Comparison of ENCODE assay signal across 19 cellular contexts in genomic region chr9:134637241-134637640, GRCh38. TPM values are rescaled to one million over a fixed set of nuclear protein-coding genes. Genes with fewer than 3 reads are reported as not detected.
DNase-seq lines count a peak whose midpoint lies in the region; ATAC-seq, FAIRE-seq and TF ChIP-seq lines count a peak whose summit lies in the region.
"Had no signal": no experiment of that assay in that cellular context is flagged by ENCODE, and none has a peak within 500 bp of the region (broad histone marks: within the 10 kb centered on the region; RNA-seq: fewer than 3 reads in every experiment).

No MANE protein-coding gene starts in this region.

- H3K9ac ChIP-seq in HepG2 (ENCODE audit: insufficient read depth, low read depth, low read length), result no peak overlapping the region
- H3K9ac ChIP-seq: KMS-11, SK-N-SH had no signal

- H2AFZ ChIP-seq in HepG2 (ENCODE audit: low read length), result no peak overlapping the region

- BruUV-seq in HepG2 (replicated peaks; lab: Mats Ljungman, UMichigan), result no TSS peak

- H3K79me2 ChIP-seq in HepG2 (ENCODE audit: insufficient read depth, low read length), result no peaks in the 10 kb centered on the region

- no peaks in the 10 kb centered on the region for H3K36me3 Mint-ChIP-seq in nephron (ENCODE audit: low read depth)
- H3K36me3 Mint-ChIP-seq: activated naive CD4-positive, alpha-beta T cell treated with anti-CD3 and anti-CD28 coated beads, Interleukin-2, amount 10 ng/mL, durations not matched to agents 7 days and 5 days had no signal

- H4K20me1 ChIP-seq in HepG2 (ENCODE audit: insufficient read depth, low read length), result no peaks in the 10 kb centered on the region

- TF ChIP-seq EP300 in HepG2 (IDR thresholded peaks at IDR 0.05; ENCODE audit: low read depth in 2 of 2, low read length in 2 of 2), result no peak
- no peak for TF ChIP-seq EP300 in HepG2 (CRISPR knock-in tag; IDR thresholded peaks at IDR 0.05; ENCODE audit: borderline replicate concordance)

- POLR2A ChIA-PET in HepG2 (lab: Yijun Ruan, JAX), result no interaction called here

- FAIRE-seq in HepG2 (lab: Jason Lieb, UNC) (no peak), frontal cortex (lab: Jason Lieb, UNC) (no peak)

- ATAC-seq in right lobe of liver, result no peak
- no peak for ATAC-seq in HepG2
- ATAC-seq in GM18870 (IDR thresholded peaks at IDR 0.05; ENCODE audit: unreplicated experiment), result no peak
- no peak for ATAC-seq in HG03039 (IDR thresholded peaks at IDR 0.05; ENCODE audit: unreplicated experiment)

- TF ChIP-seq RAD21 in HepG2 (CRISPR knock-in tag; IDR thresholded peaks at IDR 0.05), result no peak

- no peak overlapping the region for H3K4me2 ChIP-seq in HepG2 (ENCODE audit: low read depth, low read length)
- H3K4me2 ChIP-seq: KMS-11, SK-N-SH had no signal

- H3K36me3 ChIP-seq in right lobe of liver (no peaks in the 10 kb centered on the region), HepG2 (replicated peaks in 1 of 2; ENCODE audit: control insufficient read depth in 1 of 2, insufficient read depth in 2 of 2, low read length in 2 of 2) (no peaks in the 10 kb centered on the region)

- DNase-seq in right lobe of liver (peak in 2 of 3 donors; percentile 4 to 28), HepG2 (ENCODE audit: low spot score) (no peak), choroid plexus epithelial cell (ENCODE audit: low read depth) (peak; percentile 64), frontal cortex (ENCODE audit: low spot score in 2 of 2) (no peak), NCI-H2171 treated with DMSO at 0.1 percent for 48 hours (lab: John Stamatoyannopoulos, UW) (no peak)
- DNase-seq: activated CD4-positive, alpha-beta T cell treated with anti-CD3 and anti-CD28 coated beads for 48 hours; activated naive CD4-positive, alpha-beta T cell treated with anti-CD3 and anti-CD28 coated beads, Interleukin-2, amount 10 ng/mL, durations not matched to agents 7 days and 5 days; activated T-cell treated with anti-CD3 and anti-CD28 coated beads for 4 hours; effector memory CD4-positive, alpha-beta T cell; NCI-H1694; NCI-H446; SK-N-SH; stimulated activated CD4-positive, alpha-beta T cell treated with anti-CD3 and anti-CD28 coated beads, Interleukin-4, amount 100 ng/mL, for 4 hours had no signal

- H3K4me3 ChIP-seq in right lobe of liver, result no peak overlapping the region
- no peak overlapping the region for H3K4me3 ChIP-seq in HepG2 (replicated peaks in 1 of 3; ENCODE audit: insufficient read depth in 1 of 3, low read depth in 2 of 3, low read length in 3 of 3)
- no peak overlapping the region for H3K4me3 ChIP-seq in choroid plexus epithelial cell (ENCODE audit: low read depth, low read length)
- H3K4me3 ChIP-seq: lung had no signal

- H3K27me3 Mint-ChIP-seq in nephron (ENCODE audit: low read depth), result peaks cover 7% of the 10 kb centered on the region

- WGBS in right lobe of liver (ENCODE audit: insufficient coverage, low coverage, low lambda C conversion rate, missing lambda C conversion rate), result 76% methylated on average over 4 of the region's 12 CpGs
- 4% methylated on average over 7 of the region's 12 CpGs for WGBS in HepG2 (ENCODE audit: low lambda C conversion rate)

- H3K27me3 ChIP-seq in right lobe of liver (no peaks in the 10 kb centered on the region), HepG2 (ENCODE audit: control insufficient read depth in 1 of 2, insufficient read depth in 2 of 2, low read length in 2 of 2) (peaks cover 6 to 78% of the 10 kb centered on the region in 2 experiments; a peak in 4 of 5 replicates)

- intact Hi-C loops in right lobe of liver (cut with DNase I) (no loop called here), HepG2 (cut with micrococcal nuclease; ENCODE audit: unreplicated experiment) (no loop called here)

- H3K27ac Mint-ChIP-seq in nephron, result peak overlapping the region; percentile 50 to 64 (median 64)
- H3K27ac Mint-ChIP-seq: activated naive CD4-positive, alpha-beta T cell treated with anti-CD3 and anti-CD28 coated beads, Interleukin-2, amount 10 ng/mL, durations not matched to agents 7 days and 5 days had no signal

- CTCF ChIA-PET in HepG2 (lab: Yijun Ruan, JAX; ENCODE audit: low intra/inter-chr PET ratio, low total read pairs), result no interaction called here

- TF ChIP-seq CTCF in right lobe of liver (IDR thresholded peaks at IDR 0.05) (no peak), HepG2 (CRISPR knock-in tag; IDR thresholded peaks at IDR 0.05) (no peak), choroid plexus epithelial cell (conservative IDR thresholded peaks at IDR 0.05; ENCODE audit: low read depth, low read length) (peak; percentile 65), nephron (IDR thresholded peaks at IDR 0.05; ENCODE audit: unreplicated experiment in 3 of 3) (no peak)

- H3K9me3 Mint-ChIP-seq in nephron, result no peaks in the 10 kb centered on the region
- H3K9me3 Mint-ChIP-seq: activated naive CD4-positive, alpha-beta T cell treated with anti-CD3 and anti-CD28 coated beads, Interleukin-2, amount 10 ng/mL, durations not matched to agents 7 days and 5 days had no signal

- H3K4me3 Mint-ChIP-seq in nephron, result peak overlapping the region in 2 of 3 experiments; percentile 21 to 42
- H3K4me3 Mint-ChIP-seq: activated naive CD4-positive, alpha-beta T cell treated with anti-CD3 and anti-CD28 coated beads, Interleukin-2, amount 10 ng/mL, durations not matched to agents 7 days and 5 days had no signal

- H3K27ac ChIP-seq in right lobe of liver (no peak overlapping the region), HepG2 (ENCODE audit: extremely low read length, insufficient read depth, low read length) (no peak overlapping the region)
- H3K27ac ChIP-seq: KMS-11 had no signal

- TF ChIP-seq POLR2A in right lobe of liver (IDR thresholded peaks at IDR 0.05) (no peak), HepG2 (IDR thresholded peaks at IDR 0.05; ENCODE audit: insufficient read depth in 1 of 2, low read depth in 2 of 2, low read length in 2 of 2) (no peak)

- in situ Hi-C loops in HepG2 (cut with HindIII; ENCODE audit: extremely low pct_ligation_motif_present, low pct_unique_long_range_greater_than_20kb), result no loop called here

- no peaks in the 10 kb centered on the region for H3K9me3 ChIP-seq in right lobe of liver
- H3K9me3 ChIP-seq in HepG2 (ENCODE audit: low read length), result no peaks in the 10 kb centered on the region
- H3K9me3 ChIP-seq: SK-N-SH had no signal

- H3K4me1 ChIP-seq in right lobe of liver (no peaks in the 10 kb centered on the region), HepG2 (ENCODE audit: insufficient read depth, low read length) (no peaks in the 10 kb centered on the region)

- H3K4me1 Mint-ChIP-seq in nephron, result peaks cover 35% of the 10 kb centered on the region

TF ChIP-seq in HepG2, 621 proteins besides CTCF, POLR2A, EP300 and RAD21 (continues in another document):
- TF ChIP-seq GLI4 (CRISPR knock-in tag; IDR thresholded peaks at IDR 0.05; ENCODE audit: borderline replicate concordance), result no peak
- TF ChIP-seq FOXP1 (IDR thresholded peaks at IDR 0.05), result no peak
- no peak for TF ChIP-seq FOXP1 (CRISPR knock-in tag; IDR thresholded peaks at IDR 0.05)
- TF ChIP-seq ZNF512B (CRISPR knock-in tag; IDR thresholded peaks at IDR 0.05; ENCODE audit: borderline replicate concordance), result no peak
- no peak for TF ChIP-seq CBX5 (CRISPR knock-in tag; IDR thresholded peaks at IDR 0.05; ENCODE audit: borderline replicate concordance)
- no peak for TF ChIP-seq ZNF616 (CRISPR knock-in tag; IDR thresholded peaks at IDR 0.05; ENCODE audit: low read depth)
- no peak for TF ChIP-seq XRCC5 (optimal IDR thresholded peaks at IDR 0.05; ENCODE audit: low read length)

RNA-seq across cellular contexts. Expression of gene COL5A1, which starts 4.4 kb away (rescaled TPM):
- total RNA-seq in right lobe of liver, result 10 to 100 TPM in 2 of 6 experiments, 1 to 10 TPM in 4; 1.5 to 17.0 (median 7.7) TPM
- total RNA-seq in HepG2 (2016; rRNA removed; fragmentation: Illumina TruSeq; extraction: Trizol), result not detected in 2 replicates
- not detected in 2 replicates for total RNA-seq in HepG2 (2016; cell fraction: cytosol; rRNA removed; fragmentation: Illumina TruSeq; extraction: Trizol; ENCODE audit: low read depth)
- total RNA-seq in HepG2 (2016; cell fraction: insoluble cytoplasmic fraction; rRNA removed; fragmentation: Illumina TruSeq; extraction: Trizol), result not detected in 2 replicates
- total RNA-seq in HepG2 (2016; cell fraction: membrane; rRNA removed; fragmentation: Illumina TruSeq; extraction: Trizol), result not detected in 2 replicates
- not detected in 2 replicates for total RNA-seq in HepG2 (2016; cell fraction: nucleus; rRNA removed; fragmentation: Illumina TruSeq; extraction: Trizol)
- under 0.01 TPM in 1 of 2 replicates, not detected in the other for polyA plus RNA-seq in HepG2 (2011; rRNA removed)
- under 0.01 TPM in 1 of 2 replicates, not detected in the other for polyA plus RNA-seq in HepG2 (2011; cell fraction: cytosol; rRNA removed)
- 0.07 and 0.08 TPM in 2 replicates for polyA plus RNA-seq in HepG2 (2011; cell fraction: nucleus; rRNA removed)
- polyA plus RNA-seq in HepG2 (2012), result not detected in 2 replicates
- polyA plus RNA-seq in HepG2 (2016; cell fraction: cytosol; fragmentation: Illumina TruSeq; extraction: Trizol; ENCODE audit: low read depth), result not detected in 2 replicates
- polyA plus RNA-seq in HepG2 (2016; cell fraction: insoluble cytoplasmic fraction; fragmentation: Illumina TruSeq; extraction: Trizol; ENCODE audit: low read depth), result not detected in 2 replicates
- polyA plus RNA-seq in HepG2 (2016; cell fraction: membrane; fragmentation: Illumina TruSeq; extraction: Trizol; ENCODE audit: low read depth), result not detected in 2 replicates
- polyA plus RNA-seq in HepG2 (2016; cell fraction: nucleus; fragmentation: Illumina TruSeq; extraction: Trizol; ENCODE audit: insufficient read depth, low read depth), result 0.19 TPM in 1 of 2 replicates, not detected in the other
- 0.04 and 20.3 TPM in 2 replicates for polyA minus RNA-seq in HepG2 (2011; rRNA and poly(A)+ RNA removed; ENCODE audit: low replicate concordance)
- 0.20 TPM in 1 of 2 replicates, not detected in the other for polyA minus RNA-seq in HepG2 (2011; cell fraction: cytosol; rRNA and poly(A)+ RNA removed)
- not detected in 2 replicates for polyA minus RNA-seq in HepG2 (2011; cell fraction: nucleus; rRNA and poly(A)+ RNA removed)
- 2.9 TPM for total RNA-seq in frontal cortex
- polyA plus RNA-seq: neural cell had no signal

Comparison
In these comparisons a context has a peak if more than half of its experiments do, and no peak if none do; other contexts are left out.
1. DNase-seq: peak in right lobe of liver (2 of 3) and choroid plexus epithelial cell (single experiment); none in HepG2 (single experiment), frontal cortex (0 of 2) and NCI-H2171 treated with DMSO at 0.1 percent for 48 hours (single experiment).